ENCODE assay signal across 1 cellular context in the genomic region with DNA sequence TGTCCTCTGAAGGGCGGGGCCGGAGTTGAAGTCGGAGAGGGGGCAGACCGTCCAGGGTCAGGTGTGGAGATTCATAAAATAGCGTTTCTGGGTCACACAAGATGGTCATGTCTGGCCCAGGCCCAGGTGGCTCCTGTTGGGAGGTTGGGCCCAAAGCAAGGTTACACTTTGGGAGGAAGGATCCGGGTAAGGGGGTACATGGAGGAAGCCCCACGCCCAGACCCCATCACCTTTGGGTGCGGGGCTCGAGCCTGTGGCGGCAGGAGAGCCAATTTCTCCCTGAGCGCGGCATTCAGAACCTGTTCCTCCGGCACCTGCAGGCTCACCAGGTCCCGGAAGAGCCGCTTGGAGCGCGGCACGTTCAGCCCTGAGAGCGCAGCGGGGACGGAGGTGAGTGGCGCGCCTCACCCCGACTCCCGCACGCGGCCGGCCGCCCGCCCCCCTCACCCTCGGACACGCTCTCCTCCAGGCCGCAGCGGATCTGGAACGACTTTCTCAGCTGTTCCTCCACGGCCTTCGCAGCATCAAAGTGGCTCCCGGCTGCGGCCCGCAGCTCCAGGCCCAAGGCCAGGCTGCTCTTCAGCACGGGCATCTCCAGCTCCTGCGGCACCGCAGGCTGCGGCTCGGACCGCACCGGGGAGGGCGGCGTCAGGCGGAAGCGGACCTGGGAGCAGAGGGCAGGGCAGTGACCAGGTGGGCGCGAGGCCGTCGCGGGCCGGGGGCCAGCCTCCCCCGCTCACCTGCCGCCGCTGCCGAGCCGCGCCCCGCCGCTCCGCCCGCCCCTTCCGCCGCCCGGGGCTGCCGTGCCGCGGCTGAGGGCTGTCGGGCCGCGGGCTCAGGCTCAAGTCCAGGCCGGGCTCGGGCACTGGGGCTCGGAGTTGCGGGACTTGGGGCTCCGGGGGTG.
TF ChIP-seq lines count a peak whose summit lies in the region.

No MANE protein-coding gene starts in this region.

TF ChIP-seq in HEK293, 187 proteins besides CTCF, POLR2A, EP300 and RAD21 (continued from another document and continues in another):
- TF ChIP-seq ZNF473 (tag by site-specific recombination; IDR thresholded peaks at IDR 0.05) (no peak), ZNF791 (tag by site-specific recombination; IDR thresholded peaks at IDR 0.05) (no peak), ZBTB48 (tag by site-specific recombination; IDR thresholded peaks at IDR 0.05) (no peak), ZNF248 (tag by site-specific recombination; IDR thresholded peaks at IDR 0.05) (no peak), KLF1 (tag by site-specific recombination; IDR thresholded peaks at IDR 0.05) (no peak), YY1 (tag by site-specific recombination; IDR thresholded peaks at IDR 0.05) (0 out of 2 replicates have a peak, but pooled peaks have one; percentile 19), ZBTB8A (tag by site-specific recombination; IDR thresholded peaks at IDR 0.05) (0 out of 2 replicates have a peak, but pooled peaks have one; percentile 11), ZNF670 (tag by site-specific recombination; IDR thresholded peaks at IDR 0.05; ENCODE audit: low read depth) (no peak), ZNF664 (tag by site-specific recombination; IDR thresholded peaks at IDR 0.05) (no peak), MYNN (tag by site-specific recombination; IDR thresholded peaks at IDR 0.05; ENCODE audit: borderline replicate concordance) (no peak), ZNF214 (tag by site-specific recombination; IDR thresholded peaks at IDR 0.05; ENCODE audit: borderline replicate concordance) (no peak), KLF10 (tag by site-specific recombination; IDR thresholded peaks at IDR 0.05) (no peak), GLI4 (tag by site-specific recombination; IDR thresholded peaks at IDR 0.05) (peak; percentile 92), ZBTB44 (tag by site-specific recombination; IDR thresholded peaks at IDR 0.05) (no peak), HOXA7 (CRISPR knock-in tag; IDR thresholded peaks at IDR 0.05; ENCODE audit: borderline replicate concordance) (no peak), SP3 (tag by site-specific recombination; IDR thresholded peaks at IDR 0.05) (0 out of 2 replicates have a peak, but pooled peaks have one; percentile 14), ZNF354C (tag by site-specific recombination; IDR thresholded peaks at IDR 0.05; ENCODE audit: borderline replicate concordance, low read depth) (no peak), GLIS1 (tag by site-specific recombination; IDR thresholded peaks at IDR 0.05) (no peak), ZNF660 (tag by site-specific recombination; IDR thresholded peaks at IDR 0.05) (no peak), REPIN1 (tag by site-specific recombination; IDR thresholded peaks at IDR 0.05; ENCODE audit: low read depth) (no peak), ZNF544 (tag by site-specific recombination; IDR thresholded peaks at IDR 0.05) (no peak), ZNF169 (tag by site-specific recombination; IDR thresholded peaks at IDR 0.05) (no peak), ZFP69B (tag by site-specific recombination; IDR thresholded peaks at IDR 0.05) (no peak), ZNF776 (tag by site-specific recombination; IDR thresholded peaks at IDR 0.05; ENCODE audit: borderline replicate concordance) (no peak), ZNF433 (tag by site-specific recombination; IDR thresholded peaks at IDR 0.05; ENCODE audit: low read depth) (no peak), ZSCAN16 (tag by site-specific recombination; IDR thresholded peaks at IDR 0.05) (no peak), ZNF768 (tag by site-specific recombination; IDR thresholded peaks at IDR 0.05) (no peak), ZNF621 (tag by site-specific recombination; IDR thresholded peaks at IDR 0.05) (no peak), SALL2 (tag by site-specific recombination; IDR thresholded peaks at IDR 0.05; ENCODE audit: borderline replicate concordance) (no peak), ZNF560 (tag by site-specific recombination; IDR thresholded peaks at IDR 0.05; ENCODE audit: borderline replicate concordance) (no peak), ZBTB21 (tag by site-specific recombination; IDR thresholded peaks at IDR 0.05) (no peak), ZNF23 (tag by site-specific recombination; IDR thresholded peaks at IDR 0.05; ENCODE audit: borderline replicate concordance) (no peak), PRDM1 (tag by site-specific recombination; IDR thresholded peaks at IDR 0.05) (no peak), ZNF558 (tag by site-specific recombination; IDR thresholded peaks at IDR 0.05) (no peak), ZNF174 (tag by site-specific recombination; IDR thresholded peaks at IDR 0.05) (no peak), GLI2 (tag by site-specific recombination; IDR thresholded peaks at IDR 0.05; ENCODE audit: borderline replicate concordance, low read depth) (no peak), ZNF785 (tag by site-specific recombination; IDR thresholded peaks at IDR 0.05) (no peak), ZSCAN18 (tag by site-specific recombination; IDR thresholded peaks at IDR 0.05) (no peak), ZNF121 (tag by site-specific recombination; IDR thresholded peaks at IDR 0.05) (no peak), ZNF266 (tag by site-specific recombination; IDR thresholded peaks at IDR 0.05; ENCODE audit: low read depth) (no peak), GFI1B (tag by site-specific recombination; IDR thresholded peaks at IDR 0.05) (no peak), ZNF26 (tag by site-specific recombination; IDR thresholded peaks at IDR 0.05) (no peak), ZNF16 (tag by site-specific recombination; IDR thresholded peaks at IDR 0.05; ENCODE audit: low read depth) (no peak), ZNF184 (tag by site-specific recombination; IDR thresholded peaks at IDR 0.05) (no peak), ZBTB17 (tag by site-specific recombination; IDR thresholded peaks at IDR 0.05) (peak; percentile 79), ZNF639 (tag by site-specific recombination; IDR thresholded peaks at IDR 0.05) (no peak), ZNF777 (tag by site-specific recombination; IDR thresholded peaks at IDR 0.05; ENCODE audit: borderline replicate concordance) (no peak), HOXD13 (CRISPR knock-in tag; IDR thresholded peaks at IDR 0.05; ENCODE audit: borderline replicate concordance) (no peak), REST (tag by site-specific recombination; IDR thresholded peaks at IDR 0.05) (no peak), ZNF626 (tag by site-specific recombination; IDR thresholded peaks at IDR 0.05) (no peak), EGR2 (tag by site-specific recombination; IDR thresholded peaks at IDR 0.05; ENCODE audit: low read depth) (no peak), ZNF404 (tag by site-specific recombination; IDR thresholded peaks at IDR 0.05) (no peak), ZBTB6 (tag by site-specific recombination; IDR thresholded peaks at IDR 0.05) (no peak)
- TF ChIP-seq, protein P1, sequence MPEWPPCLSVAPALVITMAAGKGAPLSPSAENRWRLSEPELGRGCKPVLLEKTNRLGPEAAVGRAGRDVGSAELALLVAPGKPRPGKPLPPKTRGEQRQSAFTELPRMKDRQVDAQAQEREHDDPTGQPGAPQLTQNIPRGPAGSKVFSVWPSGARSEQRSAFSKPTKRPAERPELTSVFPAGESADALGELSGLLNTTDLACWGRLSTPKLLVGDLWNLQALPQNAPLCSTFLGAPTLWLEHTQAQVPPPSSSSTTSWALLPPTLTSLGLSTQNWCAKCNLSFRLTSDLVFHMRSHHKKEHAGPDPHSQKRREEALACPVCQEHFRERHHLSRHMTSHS (tag by site-specific recombination; IDR thresholded peaks at IDR 0.05), result no peak
- TF ChIP-seq, protein P2, sequence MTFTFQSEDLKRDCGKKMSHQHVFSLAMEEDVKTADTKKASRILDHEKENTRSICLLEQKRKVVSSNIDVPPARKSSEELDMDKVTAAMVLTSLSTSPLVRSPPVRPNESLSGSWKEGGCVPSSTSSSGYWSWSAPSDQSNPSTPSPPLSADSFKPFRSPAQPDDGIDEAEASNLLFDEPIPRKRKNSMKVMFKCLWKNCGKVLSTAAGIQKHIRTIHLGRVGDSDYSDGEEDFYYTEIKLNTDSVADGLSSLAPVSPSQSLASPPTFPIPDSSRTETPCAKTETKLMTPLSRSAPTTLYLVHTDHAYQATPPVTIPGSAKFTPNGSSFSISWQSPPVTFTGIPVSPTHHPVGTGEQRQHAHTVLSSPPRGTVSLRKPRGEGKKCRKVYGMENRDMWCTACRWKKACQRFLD (tag by site-specific recombination; IDR thresholded peaks at IDR 0.05), result no peak
- TF ChIP-seq, protein P3, sequence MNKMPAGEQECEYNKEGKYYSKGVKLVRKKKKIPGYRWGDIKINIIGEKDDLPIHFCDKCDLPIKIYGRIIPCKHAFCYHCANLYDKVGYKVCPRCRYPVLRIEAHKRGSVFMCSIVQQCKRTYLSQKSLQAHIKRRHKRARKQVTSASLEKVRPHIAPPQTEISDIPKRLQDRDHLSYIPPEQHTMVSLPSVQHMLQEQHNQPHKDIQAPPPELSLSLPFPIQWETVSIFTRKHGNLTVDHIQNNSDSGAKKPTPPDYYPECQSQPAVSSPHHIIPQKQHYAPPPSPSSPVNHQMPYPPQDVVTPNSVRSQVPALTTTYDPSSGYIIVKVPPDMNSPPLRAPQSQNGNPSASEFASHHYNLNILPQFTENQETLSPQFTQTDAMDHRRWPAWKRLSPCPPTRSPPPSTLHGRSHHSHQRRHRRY (tag by site-specific recombination; IDR thresholded peaks at IDR 0.05), result no peak
